Comparison of ENCODE assay signal across 19 cellular contexts in the genomic region with DNA sequence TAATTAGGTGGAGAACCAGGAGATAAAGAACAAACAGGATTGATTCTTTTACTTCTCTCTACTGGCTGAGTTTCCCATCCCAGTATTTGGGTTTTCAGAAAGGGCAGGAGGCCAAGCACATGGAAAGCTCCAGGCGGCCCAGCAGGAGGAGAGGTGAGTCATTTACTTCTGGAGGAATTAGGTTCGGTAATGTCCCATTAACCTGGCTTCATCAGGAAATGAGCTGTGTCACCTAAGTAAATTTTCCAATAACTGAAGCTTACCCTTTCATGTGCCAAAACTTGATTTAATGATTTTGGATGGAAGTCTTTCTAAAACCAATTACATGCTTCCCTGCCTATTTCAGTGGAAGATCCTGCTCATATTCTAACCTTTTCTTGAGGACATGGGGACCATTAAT.
A peak's percentile ranks its signal among the peaks of the same experiment; 100 is the strongest.
DNase-seq lines count a peak whose midpoint lies in the region; ATAC-seq, FAIRE-seq and TF ChIP-seq lines count a peak whose summit lies in the region.
"Had no signal": no experiment of that assay in that cellular context is flagged by ENCODE, and none has a peak within 500 bp of the region (broad histone marks: within the 10 kb centered on the region; RNA-seq: fewer than 3 reads in every experiment).

No MANE protein-coding gene starts in this region.

- TF ChIP-seq CTCF in RWPE1 (conservative IDR thresholded peaks at IDR 0.05; ENCODE audit: low read depth): no peak

- CTCF ChIA-PET in RWPE1 (lab: Yijun Ruan, JAX): interaction anchor here (0.6 kb wide), 1 partner anchor 350 kb away, joined by 5 read pairs; no protein-coding TSS in a partner anchor

- DNase-seq in H4 (ENCODE audit: low spot score): peak; percentile 39
- peak; percentile 52 for DNase-seq in RWPE1 (ENCODE audit: low spot score)
- peak; percentile 38 for DNase-seq in urothelium cell line (ENCODE audit: low spot score)
- DNase-seq in activated T-cell treated with anti-CD3 and anti-CD28 coated beads, Interleukin-2, amount 50 U/mL, for 48 hours: no peak
- DNase-seq in sciatic nerve (ENCODE audit: low spot score): no peak
- DNase-seq: activated CD4-positive, alpha-beta T cell treated with anti-CD3 and anti-CD28 coated beads for 1 hour; activated naive CD8-positive, alpha-beta T cell treated with anti-CD3 and anti-CD28 coated beads, Interleukin-2, amount 50 U/mL, for 24 hours; CD4-positive, alpha-beta T cell; colonic mucosa; Kasumi-1; NCI-H1930; NCI-H82; sigmoid colon; stimulated activated CD4-positive, alpha-beta T cell treated with anti-CD3 and anti-CD28 coated beads, Interleukin-4, amount 100 ng/mL, for 4 hours; T-helper 2 cell; trophoblast cell had no signal

- POLR2A ChIA-PET in RWPE1 (lab: Yijun Ruan, JAX; ENCODE audit: low non-redundant PET): no interaction called here

- no peak for FAIRE-seq in urothelium cell line (lab: Jason Lieb, UNC)

- intact Hi-C loops in sciatic nerve (cut with DNase I): no loop called here

- no peak overlapping the region for H3K27ac ChIP-seq in RWPE1
- H3K27ac ChIP-seq: colonic mucosa, sigmoid colon had no signal

- ATAC-seq in esophagus mucosa: peak; percentile 55
- no peak for ATAC-seq in sciatic nerve
- ATAC-seq in GM18870 (IDR thresholded peaks at IDR 0.05; ENCODE audit: unreplicated experiment): no peak
- ATAC-seq: activated naive CD8-positive, alpha-beta T cell treated with anti-CD3 and anti-CD28 coated beads, Interleukin-2, amount 50 U/mL, for 24 hours; Right ventricle myocardium inferior had no signal

Comparison
In these comparisons a context has a peak if more than half of its experiments do, and no peak if none do; other contexts are left out.
1. DNase-seq: peak in H4 (single experiment), RWPE1 (single experiment) and urothelium cell line (single experiment); none in activated T-cell treated with anti-CD3 and anti-CD28 coated beads, Interleukin-2, amount 50 U/mL, for 48 hours (0 of 2) and sciatic nerve (single experiment).